ENCODE assay signal across 12 cellular contexts in genomic region chr15:96340348-96340610, GRCh38. TPM values are rescaled to one million over a fixed set of nuclear protein-coding genes. Genes with fewer than 3 reads are reported as not detected.
DNase-seq lines count a peak whose midpoint lies in the region; TF ChIP-seq lines count a peak whose summit lies in the region.
"Had no signal": no experiment of that assay in that cellular context is flagged by ENCODE, and none has a peak within 500 bp of the region (broad histone marks: within the 10 kb centered on the region; RNA-seq: fewer than 3 reads in every experiment).

No MANE protein-coding gene starts in this region.

- H3K9me3 ChIP-seq in neuronal stem cell (replicated peaks in 1 of 2; ENCODE audit: control insufficient read depth in 2 of 2, insufficient read depth in 1 of 2, low read depth in 1 of 2, low read length in 2 of 2): no peaks in the 10 kb centered on the region
- H3K9me3 ChIP-seq in Karpas-422 (ENCODE audit: low read length): peaks cover 13% of the 10 kb centered on the region
- H3K9me3 ChIP-seq: HAP-1 had no signal

- H3K27ac ChIP-seq in neuronal stem cell (replicated peaks; ENCODE audit: low read length) (peak overlapping the region; percentile 96), Karpas-422 (ENCODE audit: low read length) (no peak overlapping the region)

- peaks cover 9% of the 10 kb centered on the region for H3K79me1 ChIP-seq in neuronal stem cell (ENCODE audit: low read depth, low read length)

- H3K14ac ChIP-seq in neuronal stem cell (ENCODE audit: low read length): no peak overlapping the region

- no peaks in the 10 kb centered on the region for H4K20me1 ChIP-seq in Karpas-422 (ENCODE audit: insufficient read depth, low read depth, low read length)

- no peak overlapping the region for H2AK5ac ChIP-seq in neuronal stem cell (ENCODE audit: low read depth, low read length)

- H3K4me1 ChIP-seq in neuronal stem cell (ENCODE audit: control insufficient read depth in 2 of 2, insufficient read depth in 1 of 2, low read depth in 1 of 2, low read length in 2 of 2): peaks cover 32 to 33% of the 10 kb centered on the region in 2 donors
- H3K4me1 ChIP-seq in Karpas-422 (ENCODE audit: low read length): no peaks in the 10 kb centered on the region

- H3K4me2 ChIP-seq in neuronal stem cell (ENCODE audit: insufficient read depth, low read length, poor library complexity, severe bottlenecking): peak overlapping the region; percentile 38
- H3K4me2 ChIP-seq in Karpas-422 (ENCODE audit: low read depth, low read length, poor library complexity, severe bottlenecking): no peak overlapping the region

- H3K23ac ChIP-seq in neuronal stem cell (ENCODE audit: low read depth, low read length, poor library complexity): no peak overlapping the region

- in situ Hi-C loops in ACHN (cut with HindIII; ENCODE audit: low pct_ligation_motif_present, low pct_unique_long_range_greater_than_20kb, low sequenced_read_pairs): no loop called here

- H3K79me2 ChIP-seq in Karpas-422 (ENCODE audit: low read length): no peaks in the 10 kb centered on the region

- H3K9me2 ChIP-seq in Karpas-422 (replicated peaks; ENCODE audit: insufficient read depth, low read length): no peaks in the 10 kb centered on the region

- no peak overlapping the region for H4K91ac ChIP-seq in neuronal stem cell (ENCODE audit: low read depth, low read length, poor library complexity)

- DNase-seq in ACHN: peak; percentile 3
- DNase-seq in NCI-H526 treated with DMSO at 0.1 percent for 48 hours (lab: John Stamatoyannopoulos, UW): peak; percentile 67
- DNase-seq in epithelial cell of proximal tubule (ENCODE audit: low read depth): no peak
- no peak for DNase-seq in neuronal stem cell (ENCODE audit: low spot score)
- DNase-seq in C1 segment of cervical spinal cord (lab: John Stamatoyannopoulos, UW): no peak
- DNase-seq in Karpas-422: no peak
- no peak for DNase-seq in hypothalamus (lab: John Stamatoyannopoulos, UW)
- DNase-seq in activated T-cell treated with anti-CD3 and anti-CD28 coated beads, Interleukin-2, amount 50 U/mL, for 1 hour: no peak
- DNase-seq: RPMI8226; stimulated activated naive B cell treated with anti-CD40 and anti-IgM and Interleukin-4, amounts not matched to agents 10 μg/mL and 1 μg/mL and 100 μg/mL, for 72 hours had no signal

- H4K8ac ChIP-seq in neuronal stem cell (ENCODE audit: low read depth, low read length): no peak overlapping the region

- no peak overlapping the region for H3K9ac ChIP-seq in neuronal stem cell (ENCODE audit: low read depth, low read length, poor library complexity)
- H3K9ac ChIP-seq in Karpas-422 (ENCODE audit: low read length): no peak overlapping the region

- H2BK120ac ChIP-seq in neuronal stem cell (ENCODE audit: low read depth, low read length): no peak overlapping the region

- H3K4me3 ChIP-seq in epithelial cell of proximal tubule (ENCODE audit: low read depth, low read length) (peak overlapping the region; percentile 83), neuronal stem cell (ENCODE audit: low read length in 2 of 2) (peak overlapping the region in 1 of 2 donors; percentile 51), Karpas-422 (ENCODE audit: low read length) (no peak overlapping the region)
- H3K4me3 ChIP-seq: HAP-1, K562 had no signal

- no peak for TF ChIP-seq CTCF in epithelial cell of proximal tubule (conservative IDR thresholded peaks at IDR 0.05; ENCODE audit: low read depth, low read length)

- peaks cover 15 to 80% of the 10 kb centered on the region in 2 donors for H3K36me3 ChIP-seq in neuronal stem cell (replicated peaks in 1 of 2; ENCODE audit: control insufficient read depth in 2 of 2, insufficient read depth in 2 of 2, low read length in 2 of 2)
- H3K36me3 ChIP-seq in Karpas-422 (ENCODE audit: insufficient read depth, low read length): no peaks in the 10 kb centered on the region

- H3K18ac ChIP-seq in neuronal stem cell (ENCODE audit: low read length): no peak overlapping the region

- WGBS in neuronal stem cell (ENCODE audit: extremely low coverage in 2 of 2, insufficient read length in 2 of 2, insufficient replicate concordance in 1 of 2), 2 donors: no CpG with 5 or more reads among the region's 11 CpGs

- H2BK15ac ChIP-seq in neuronal stem cell (ENCODE audit: low read length): no peak overlapping the region

- H3K27me3 ChIP-seq in neuronal stem cell (ENCODE audit: control insufficient read depth in 3 of 3, insufficient read depth in 3 of 3, low read depth in 1 of 3, low read length in 3 of 3) (no peaks in the 10 kb centered on the region), Karpas-422 (ENCODE audit: low read length) (no peaks in the 10 kb centered on the region)

- H2BK5ac ChIP-seq in neuronal stem cell (ENCODE audit: low read length): peak overlapping the region; percentile 89

- H3K4ac ChIP-seq in neuronal stem cell (ENCODE audit: low read length): no peak overlapping the region

- H2AFZ ChIP-seq in neuronal stem cell (ENCODE audit: low read length) (peak overlapping the region; percentile 75), Karpas-422 (ENCODE audit: low read length) (no peak overlapping the region)

- H2BK12ac ChIP-seq in neuronal stem cell (ENCODE audit: low read length): no peak overlapping the region

RNA-seq across cellular contexts. Expression of gene NR2F2, which starts 9.8 kb away (rescaled TPM):
- total RNA-seq in epithelial cell of proximal tubule: 17.6 and 17.7 TPM in 2 replicates
- polyA plus RNA-seq in neuronal stem cell (2013, experiment 1 of 2): 43.2 TPM
- polyA plus RNA-seq in neuronal stem cell (2013, experiment 2 of 2): 45.4 TPM
- not detected in 2 replicates for total RNA-seq in Karpas-422 (2014; rRNA removed; shearing (Covaris generic); ENCODE audit: low replicate concordance)

Comparison
In these comparisons a context has a peak if more than half of its experiments do, and no peak if none do; other contexts are left out.
1. DNase-seq: peak in ACHN (single experiment) and NCI-H526 treated with DMSO at 0.1 percent for 48 hours (single experiment); none in epithelial cell of proximal tubule (single experiment), neuronal stem cell (single experiment), C1 segment of cervical spinal cord (0 of 14), Karpas-422 (single experiment), hypothalamus (0 of 51) and activated T-cell treated with anti-CD3 and anti-CD28 coated beads, Interleukin-2, amount 50 U/mL, for 1 hour (single experiment).
2. RNA of gene NR2F2, which starts 9.8 kb away (total RNA-seq): 17.6 to 17.7 TPM in epithelial cell of proximal tubule; not detected in Karpas-422; every median in the first group is over 10 times any median in the second.